21 cellular contexts compared by ENCODE assay signal in genomic region chr12:51766067-51766466, GRCh38.
A peak's percentile ranks its signal among the peaks of the same experiment; 100 is the strongest.
DNase-seq lines count a peak whose midpoint lies in the region; ATAC-seq, FAIRE-seq and TF ChIP-seq lines count a peak whose summit lies in the region.
"Had no signal": no experiment of that assay in that cellular context is flagged by ENCODE, and none has a peak within 500 bp of the region (broad histone marks: within the 10 kb centered on the region; RNA-seq: fewer than 3 reads in every experiment).

No MANE protein-coding gene starts in this region.

- no peak for FAIRE-seq in GM12891 (lab: Jason Lieb, UNC)
- FAIRE-seq: D721Med, GM12878, GM18507 had no signal

- H3K9ac ChIP-seq in BLaER1: no peak overlapping the region
- H3K9ac ChIP-seq: BLaER1 treated with 17β-estradiol and CSF1 and Interleukin-3, amounts not matched to agents 10 nM and 100 nM had no signal

- H3K4me1 ChIP-seq in BLaER1: no peaks in the 10 kb centered on the region
- H3K4me1 ChIP-seq: BLaER1 treated with 17β-estradiol and CSF1 and Interleukin-3, amounts not matched to agents 10 nM and 100 nM had no signal

- peak overlapping the region; percentile 38 for H3K4me3 Mint-ChIP-seq in endothelial cell (ENCODE audit: unreplicated experiment)
- H3K4me3 Mint-ChIP-seq in activated CD8-positive, alpha-beta memory T cell treated with anti-CD3 and anti-CD28 coated beads, Interleukin-2, amount 10 ng/mL, durations not matched to agents 7 days and 5 days: no peak overlapping the region
- H3K4me3 Mint-ChIP-seq: B cell; CD14-positive monocyte; CD4-positive, alpha-beta T cell; CD8-positive, alpha-beta memory T cell; GM23338; H9 had no signal

- ATAC-seq in activated CD8-positive, alpha-beta memory T cell treated with anti-CD3 and anti-CD28 coated beads, Interleukin-2, amount 10 ng/mL, durations not matched to agents 7 days and 5 days: no peak
- no peak for ATAC-seq in HG02588 (IDR thresholded peaks at IDR 0.05; ENCODE audit: unreplicated experiment)
- ATAC-seq: GM12878, GM23338, HCT116 had no signal

- 0 out of 2 replicates have a peak overlapping the region, but pooled peaks have one; percentile 1 for H3K4me2 ChIP-seq in BLaER1
- H3K4me2 ChIP-seq: BLaER1 treated with 17β-estradiol and CSF1 and Interleukin-3, amounts not matched to agents 10 nM and 100 nM; GM23338 had no signal

- no peak overlapping the region for H3K27ac Mint-ChIP-seq in endothelial cell (ENCODE audit: unreplicated experiment)
- no peak overlapping the region for H3K27ac Mint-ChIP-seq in activated CD8-positive, alpha-beta memory T cell treated with anti-CD3 and anti-CD28 coated beads, Interleukin-2, amount 10 ng/mL, durations not matched to agents 7 days and 5 days
- H3K27ac Mint-ChIP-seq: B cell; CD4-positive, alpha-beta T cell; CD8-positive, alpha-beta memory T cell; GM23338; H9 had no signal

- H3K27me3 Mint-ChIP-seq in endothelial cell (ENCODE audit: unreplicated experiment): no peaks in the 10 kb centered on the region
- H3K27me3 Mint-ChIP-seq in activated CD8-positive, alpha-beta memory T cell treated with anti-CD3 and anti-CD28 coated beads, Interleukin-2, amount 10 ng/mL, durations not matched to agents 7 days and 5 days: no peaks in the 10 kb centered on the region
- H3K27me3 Mint-ChIP-seq: CD4-positive, alpha-beta T cell had no signal

- no peaks in the 10 kb centered on the region for H3K36me3 ChIP-seq in BLaER1
- H3K36me3 ChIP-seq: BLaER1 treated with 17β-estradiol and CSF1 and Interleukin-3, amounts not matched to agents 10 nM and 100 nM had no signal

- CTCF ChIA-PET in activated CD8-positive, alpha-beta memory T cell treated with anti-CD3 and anti-CD28 coated beads, Interleukin-2, amount 10 ng/mL, durations not matched to agents 7 days and 5 days (lab: Charles Lee): no interaction called here

- no peak for TF ChIP-seq CTCF in endothelial cell (IDR thresholded peaks at IDR 0.05; ENCODE audit: unreplicated experiment)

- peak; percentile 45 for DNase-seq in Jurkat, Clone E6-1 (ENCODE audit: low read depth, low spot score)
- DNase-seq in endothelial cell (ENCODE audit: low spot score) (no peak), GM12891 (ENCODE audit: insufficient read length, low spot score) (no peak)
- no peak for DNase-seq in activated CD8-positive, alpha-beta memory T cell treated with anti-CD3 and anti-CD28 coated beads, Interleukin-2, amount 10 ng/mL, durations not matched to agents 7 days and 5 days
- DNase-seq: CD4-positive, alpha-beta T cell; CD8-positive, alpha-beta memory T cell; DMS 273 treated with DMSO at 0.1 percent for 48 hours; DMS79; EL; GDM1; H9 had no signal

- no peak overlapping the region for H3K27ac ChIP-seq in BLaER1
- H3K27ac ChIP-seq: BLaER1 treated with 17β-estradiol and CSF1 and Interleukin-3, amounts not matched to agents 10 nM and 100 nM had no signal

- peaks cover 5% of the 10 kb centered on the region for H3K36me3 Mint-ChIP-seq in endothelial cell (ENCODE audit: low read depth, unreplicated experiment)
- no peaks in the 10 kb centered on the region for H3K36me3 Mint-ChIP-seq in activated CD8-positive, alpha-beta memory T cell treated with anti-CD3 and anti-CD28 coated beads, Interleukin-2, amount 10 ng/mL, durations not matched to agents 7 days and 5 days
- H3K36me3 Mint-ChIP-seq: CD14-positive monocyte; CD8-positive, alpha-beta memory T cell had no signal

- no peaks in the 10 kb centered on the region for H3K27me3 ChIP-seq in BLaER1
- H3K27me3 ChIP-seq: BLaER1 treated with 17β-estradiol and CSF1 and Interleukin-3, amounts not matched to agents 10 nM and 100 nM had no signal

- no peak for TF ChIP-seq POLR2A in GM12891 (IDR thresholded peaks at IDR 0.05; ENCODE audit: low read depth, low read length)

- no peaks in the 10 kb centered on the region for H4K20me1 ChIP-seq in BLaER1
- H4K20me1 ChIP-seq: BLaER1 treated with 17β-estradiol and CSF1 and Interleukin-3, amounts not matched to agents 10 nM and 100 nM had no signal

- no peaks in the 10 kb centered on the region for H3K9me3 ChIP-seq in BLaER1
- H3K9me3 ChIP-seq: BLaER1 treated with 17β-estradiol and CSF1 and Interleukin-3, amounts not matched to agents 10 nM and 100 nM had no signal

- H3K9me3 Mint-ChIP-seq in endothelial cell (ENCODE audit: unreplicated experiment): no peaks in the 10 kb centered on the region
- no peaks in the 10 kb centered on the region for H3K9me3 Mint-ChIP-seq in activated CD8-positive, alpha-beta memory T cell treated with anti-CD3 and anti-CD28 coated beads, Interleukin-2, amount 10 ng/mL, durations not matched to agents 7 days and 5 days (ENCODE audit: low read depth)
- H3K9me3 Mint-ChIP-seq: CD14-positive monocyte; CD4-positive, alpha-beta T cell; GM23338; H9 had no signal

- no peak overlapping the region for H3K4me3 ChIP-seq in BLaER1
- H3K4me3 ChIP-seq in Jurkat, Clone E6-1 (ENCODE audit: low read length): no peak overlapping the region
- H3K4me3 ChIP-seq: BLaER1 treated with 17β-estradiol and CSF1 and Interleukin-3, amounts not matched to agents 10 nM and 100 nM; GM12878; GM23338 had no signal

- H3K4me1 Mint-ChIP-seq in endothelial cell (ENCODE audit: unreplicated experiment): no peaks in the 10 kb centered on the region
- H3K4me1 Mint-ChIP-seq in activated CD8-positive, alpha-beta memory T cell treated with anti-CD3 and anti-CD28 coated beads, Interleukin-2, amount 10 ng/mL, durations not matched to agents 7 days and 5 days: peaks cover 2% of the 10 kb centered on the region
- H3K4me1 Mint-ChIP-seq: B cell; CD14-positive monocyte; CD8-positive, alpha-beta memory T cell; GM23338; H9 had no signal

TF ChIP-seq in GM12891, 5 proteins besides CTCF, POLR2A, EP300 and RAD21:
- no peak for TF ChIP-seq TAF1 (IDR thresholded peaks at IDR 0.05; ENCODE audit: low read depth, low read length)
- TF ChIP-seq SPI1 (IDR thresholded peaks at IDR 0.05; ENCODE audit: low read depth, low read length): no peak
- TF ChIP-seq PAX5 (IDR thresholded peaks at IDR 0.05; ENCODE audit: insufficient read depth, low read length, severe bottlenecking): no peak
- no peak for TF ChIP-seq POLR2AphosphoS5 (IDR thresholded peaks at IDR 0.05; ENCODE audit: low read depth, low read length)
- no peak for TF ChIP-seq POU2F2 (IDR thresholded peaks at IDR 0.05; ENCODE audit: low read depth, low read length)
